Comparison of ENCODE assay signal across 8 cellular contexts in genomic region chr2:230793573-230794359, GRCh38.
DNase-seq lines count a peak whose midpoint lies in the region; FAIRE-seq and TF ChIP-seq lines count a peak whose summit lies in the region.

No MANE protein-coding gene starts in this region.

- peaks cover 57% of the 10 kb centered on the region for H3K4me1 ChIP-seq in muscle layer of colon (ENCODE audit: insufficient read depth, low read length)
- no peaks in the 10 kb centered on the region; the same call in 1 of the 2 replicates for H3K4me1 ChIP-seq in BE2C

- peaks cover 6% of the 10 kb centered on the region for H3K36me3 ChIP-seq in muscle layer of colon (ENCODE audit: insufficient read depth, low read length)
- H3K36me3 ChIP-seq in BE2C: peaks cover 43% of the 10 kb centered on the region

- H3K9ac ChIP-seq in muscle layer of colon (ENCODE audit: low read length): peak overlapping the region; percentile 10

- H3K27ac ChIP-seq in muscle layer of colon (ENCODE audit: low read depth, low read length): peak overlapping the region; percentile 79

- TF ChIP-seq CTCF in BE2C (IDR thresholded peaks at IDR 0.05; ENCODE audit: low read depth, low read length): no peak

- FAIRE-seq in GM18507 (lab: Jason Lieb, UNC): peak; percentile 76

- no peaks in the 10 kb centered on the region for H3K27me3 ChIP-seq in muscle layer of colon (ENCODE audit: control insufficient read depth in 1 of 2, insufficient read depth in 2 of 2, low read length in 2 of 2)
- H3K27me3 ChIP-seq in BE2C: no peaks in the 10 kb centered on the region

- H3K9me3 ChIP-seq in muscle layer of colon (ENCODE audit: low read length) (no peaks in the 10 kb centered on the region), BE2C (no peaks in the 10 kb centered on the region; the same call in 1 of the 2 replicates)

- H3K4me3 ChIP-seq in muscle layer of colon (ENCODE audit: low read depth in 1 of 2, low read length in 2 of 2) (peak overlapping the region in 1 of 2 donors; percentile 22), BE2C (ENCODE audit: low read depth, low read length) (no peak overlapping the region)

- DNase-seq in GM18507 (ENCODE audit: extremely low spot score, insufficient read length, low read depth): no peak
- DNase-seq in HT-29 (ENCODE audit: low spot score): peak; percentile 91
- peak; percentile 57 for DNase-seq in activated CD4-positive, alpha-beta T cell treated with anti-CD3 and anti-CD28 coated beads, Interleukin-2, amount 50 U/mL, for 4 hours
- DNase-seq in dermis microvascular lymphatic vessel endothelial cell (ENCODE audit: low read depth in 2 of 2): peak; percentile 87 to 99
- peak; percentile 77 for DNase-seq in stimulated activated CD8-positive, alpha-beta memory T cell treated with anti-CD3 and anti-CD28 coated beads, Interleukin-4, amount 100 ng/mL, for 48 hours
- no peak for DNase-seq in BE2C
- DNase-seq in NCI-H2107 (lab: John Stamatoyannopoulos, UW): no peak

Comparison
In these comparisons a context has a peak if more than half of its experiments do, and no peak if none do; other contexts are left out.
1. DNase-seq: peak in HT-29 (single experiment), activated CD4-positive, alpha-beta T cell treated with anti-CD3 and anti-CD28 coated beads, Interleukin-2, amount 50 U/mL, for 4 hours (2 of 2), dermis microvascular lymphatic vessel endothelial cell (2 of 2) and stimulated activated CD8-positive, alpha-beta memory T cell treated with anti-CD3 and anti-CD28 coated beads, Interleukin-4, amount 100 ng/mL, for 48 hours (single experiment); none in GM18507 (single experiment), BE2C (single experiment) and NCI-H2107 (single experiment).